In the genomic region with DNA sequence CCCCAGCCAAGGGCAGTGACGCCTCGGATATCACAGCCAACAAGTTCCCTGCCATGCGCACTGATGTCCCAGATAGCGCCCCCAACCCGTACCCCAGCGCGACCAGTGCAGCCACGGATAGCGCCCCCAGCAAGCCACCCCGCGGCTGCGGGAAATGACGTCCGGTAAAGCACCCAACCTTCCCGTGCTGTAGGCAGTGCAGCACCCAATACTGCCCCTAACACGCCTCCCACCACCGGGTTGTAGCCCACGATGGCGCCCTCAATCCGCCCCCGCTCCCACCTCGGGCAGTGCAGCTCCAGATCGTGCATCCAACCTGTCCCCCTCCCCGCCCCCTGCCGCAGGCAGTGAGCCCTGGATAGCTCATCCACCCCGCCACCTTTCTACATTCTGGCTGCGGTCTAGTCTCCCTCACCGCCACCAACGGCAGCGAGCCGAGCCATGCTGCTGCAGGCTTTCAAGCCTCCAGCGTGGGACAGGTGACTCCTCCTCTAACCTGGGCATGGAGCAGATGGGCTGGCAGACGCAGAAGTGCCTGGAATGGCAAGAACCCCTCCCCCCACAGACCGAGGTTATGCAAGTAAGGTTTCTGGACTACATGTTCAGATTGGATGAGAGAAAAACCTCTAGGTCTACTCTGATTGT, we compare ENCODE assay signal across 8 cellular contexts. TPM values are rescaled to one million over a fixed set of nuclear protein-coding genes. Genes with fewer than 3 reads are reported as not detected.
DNase-seq lines count a peak whose midpoint lies in the region; ATAC-seq and TF ChIP-seq lines count a peak whose summit lies in the region.

No MANE protein-coding gene starts in this region.

- H3K4me3 ChIP-seq in cardiac muscle cell: peak overlapping the region; percentile 34
- H3K4me3 ChIP-seq in right cardiac atrium (ENCODE audit: low read length): no peak overlapping the region
- peak overlapping the region in 3 of 4 donors; percentile 4 to 22 (median 13) for H3K4me3 ChIP-seq in stomach

- H3K9me3 ChIP-seq in cardiac muscle cell (ENCODE audit: low read depth) (no peaks in the 10 kb centered on the region), right cardiac atrium (ENCODE audit: control insufficient read depth, low read length) (no peaks in the 10 kb centered on the region), stomach (no peaks in the 10 kb centered on the region)

- H3K4me1 ChIP-seq in cardiac muscle cell (ENCODE audit: low read depth) (no peaks in the 10 kb centered on the region), right cardiac atrium (ENCODE audit: control insufficient read depth, insufficient read depth, low read length) (no peaks in the 10 kb centered on the region), stomach (peaks cover 0 to 32% (median 14%) of the 10 kb centered on the region in 4 donors)

- H3K27ac ChIP-seq in cardiac muscle cell (no peak overlapping the region), right cardiac atrium (ENCODE audit: low read length) (no peak overlapping the region), stomach (no peak overlapping the region)

- peak overlapping the region; percentile 28 for H3K4me3 Mint-ChIP-seq in activated B cell treated with CpG ODN at 0.5 μM for 24 hours

- H3K27me3 ChIP-seq in cardiac muscle cell: peaks cover 36% of the 10 kb centered on the region
- H3K27me3 ChIP-seq in right cardiac atrium (ENCODE audit: control insufficient read depth, insufficient read depth): no peaks in the 10 kb centered on the region
- peaks cover 12 to 52% (median 22%) of the 10 kb centered on the region in 3 donors for H3K27me3 ChIP-seq in stomach

- H3K9me3 Mint-ChIP-seq in activated B cell treated with CpG ODN at 0.5 μM for 24 hours: no peaks in the 10 kb centered on the region

- no peak for TF ChIP-seq EP300 in stomach (IDR thresholded peaks at IDR 0.05)

- DNase-seq in cardiac muscle cell (ENCODE audit: low read depth in 1 of 2, low spot score in 1 of 2) (peak in 1 of 2 donors; percentile 43), right cardiac atrium (no peak), activated B cell treated with CpG ODN at 0.5 μM for 24 hours (no peak), iPS-NIHi11 (ENCODE audit: low spot score) (peak; percentile 61), stomach (no peak), omental fat pad (ENCODE audit: low spot score) (no peak), SKM-1 treated with dmso at 0.1 percent for 144 hours (lab: John Stamatoyannopoulos, UW; ENCODE audit: unreplicated experiment) (no peak), NCI-H2196 (lab: John Stamatoyannopoulos, UW; ENCODE audit: unreplicated experiment) (no peak)

- ATAC-seq in right cardiac atrium (no peak), activated B cell treated with CpG ODN at 0.5 μM for 24 hours (ENCODE audit: low read depth) (no peak), omental fat pad (ENCODE audit: low FRiP score) (no peak)

- no peak for TF ChIP-seq POLR2A in stomach (IDR thresholded peaks at IDR 0.05)

- CTCF ChIA-PET in activated B cell treated with CpG ODN at 0.5 μM for 24 hours (lab: Charles Lee): no interaction called here

- no peaks in the 10 kb centered on the region for H3K36me3 Mint-ChIP-seq in activated B cell treated with CpG ODN at 0.5 μM for 24 hours (ENCODE audit: low read depth)

- no peaks in the 10 kb centered on the region for H3K4me1 Mint-ChIP-seq in activated B cell treated with CpG ODN at 0.5 μM for 24 hours

- intact Hi-C loops in right cardiac atrium (cut with DNase I) (no loop called here), activated B cell treated with CpG ODN at 0.5 μM for 24 hours (cut with micrococcal nuclease) (loop anchor here (10.0 kb wide), 1 partner anchor 240 kb away; no protein-coding TSS in a partner anchor), stomach (cut with DNase I; ENCODE audit: low total_unique reads) (no loop called here)

- H3K36me3 ChIP-seq in cardiac muscle cell (no peaks in the 10 kb centered on the region), stomach (no peaks in the 10 kb centered on the region)

- WGBS in right cardiac atrium: 51% methylated on average over 34 of the region's 34 CpGs
- 25 to 68% (median 36%) methylated on average over 10 to 34 of the region's 34 CpGs for WGBS in stomach, 5 donors

- POLR2A ChIA-PET in activated B cell treated with CpG ODN at 0.5 μM for 24 hours (lab: Charles Lee): no interaction called here

- H3K27me3 Mint-ChIP-seq in activated B cell treated with CpG ODN at 0.5 μM for 24 hours: peaks cover 31% of the 10 kb centered on the region

- TF ChIP-seq CTCF in cardiac muscle cell (IDR thresholded peaks at IDR 0.05; ENCODE audit: low read depth, low read length): no peak
- no peak for TF ChIP-seq CTCF in activated B cell treated with CpG ODN at 0.5 μM for 24 hours (IDR thresholded peaks at IDR 0.05)
- no peak for TF ChIP-seq CTCF in stomach (IDR thresholded peaks at IDR 0.05)
- TF ChIP-seq CTCF in omental fat pad (IDR thresholded peaks at IDR 0.05): no peak

- no peak overlapping the region for H3K27ac Mint-ChIP-seq in activated B cell treated with CpG ODN at 0.5 μM for 24 hours

RNA-seq across cellular contexts. Expression of gene RFPL2, which starts 0.5 kb away (rescaled TPM):
- total RNA-seq in cardiac muscle cell (0.25 and 0.51 TPM in 2 replicates), right cardiac atrium (not detected), activated B cell treated with CpG ODN at 0.5 μM for 24 hours (not detected in 2 replicates), stomach (not detected), omental fat pad (under 1 TPM in 1 of 4 donors, not detected in 3; 0.36 TPM)
- polyA plus RNA-seq in cardiac muscle cell (0.19 and 0.40 TPM in 2 replicates), right cardiac atrium (not detected), stomach (not detected)

RNA-seq across cellular contexts. Expression of gene C22orf42, which starts 45.2 kb away (rescaled TPM):
- total RNA-seq in cardiac muscle cell (not detected in 2 replicates), right cardiac atrium (not detected), activated B cell treated with CpG ODN at 0.5 μM for 24 hours (not detected in 2 replicates), stomach (not detected), omental fat pad (not detected)
- polyA plus RNA-seq in cardiac muscle cell (not detected in 2 replicates), right cardiac atrium (not detected), stomach (under 1 TPM in 1 of 3 donors, not detected in 2; 0.13 TPM)

RNA-seq across cellular contexts. Expression of gene SLC5A4, which starts 50.8 kb away (rescaled TPM):
- total RNA-seq in cardiac muscle cell: not detected in 2 replicates
- polyA plus RNA-seq in cardiac muscle cell: not detected in 2 replicates
- total RNA-seq in right cardiac atrium: 1 to 10 TPM in 1 of 4 donors, under 1 TPM in 2, not detected in 1; 0.31 to 1.0 (median 0.32) TPM
- 0.36 TPM for polyA plus RNA-seq in right cardiac atrium
- total RNA-seq in activated B cell treated with CpG ODN at 0.5 μM for 24 hours: not detected in 2 replicates
- total RNA-seq in stomach: 1 to 10 TPM in 1 of 5 donors, under 1 TPM in 2, not detected in 2; 0.29 to 3.3 (median 0.58) TPM
- polyA plus RNA-seq in stomach: not detected
- total RNA-seq in omental fat pad: 1 to 10 TPM in 2 of 4 donors, under 1 TPM in 2; 0.46 to 6.5 (median 0.96) TPM
